ENCODE assay signal across 10 cellular contexts in the genomic region with DNA sequence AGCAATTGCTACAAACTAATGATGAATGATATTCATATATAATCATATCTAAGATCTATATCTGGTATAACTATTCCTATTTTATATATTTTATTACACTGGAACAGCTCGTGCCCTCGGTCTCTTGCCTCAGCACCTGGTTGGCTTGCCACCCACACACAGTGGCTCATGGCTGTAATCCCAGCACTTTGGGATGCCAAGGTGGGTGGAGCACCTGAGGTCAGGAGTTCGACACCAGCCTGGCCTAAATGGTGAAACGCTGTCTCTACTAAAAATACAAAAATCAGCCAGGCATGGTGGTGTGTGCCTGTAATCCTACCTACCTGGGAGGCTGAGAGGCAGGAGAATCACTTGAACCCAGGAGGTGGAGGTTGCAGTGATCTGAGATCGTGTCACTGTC. TPM values are rescaled to one million over a fixed set of nuclear protein-coding genes. Genes with fewer than 3 reads are reported as not detected.
DNase-seq lines count a peak whose midpoint lies in the region; ATAC-seq and TF ChIP-seq lines count a peak whose summit lies in the region.
"Not testable (repeated sequence)": the region's sequence is repeated elsewhere in the genome, so short reads cannot be mapped to it uniquely, and the experiment has no call there.
"Had no signal": no experiment of that assay in that cellular context is flagged by ENCODE, and none has a peak within 500 bp of the region (broad histone marks: within the 10 kb centered on the region; RNA-seq: fewer than 3 reads in every experiment).

No MANE protein-coding gene starts in this region.

- TF ChIP-seq EP300 in tibial nerve (IDR thresholded peaks at IDR 0.05), result not testable (repeated sequence)

- not testable (repeated sequence) for H3K36me3 Mint-ChIP-seq in CD4-positive, alpha-beta T cell (ENCODE audit: low read depth); memory B cell

- not testable (repeated sequence) for H3K4me3 ChIP-seq in LNCaP clone FGC (ENCODE audit: low read depth, low read length); adipocyte (ENCODE audit: low read length); fibroblast of lung (replicated peaks in 1 of 4; ENCODE audit: control extremely low read depth in 1 of 4, insufficient read depth in 1 of 4, low read depth in 3 of 4, low read length in 4 of 4); tibial nerve
- peak overlapping the region; percentile 51 for H3K4me3 ChIP-seq in psoas muscle

- H3K27ac ChIP-seq in CD4-positive, alpha-beta T cell (ENCODE audit: low read depth, low read length); fibroblast of lung (ENCODE audit: insufficient read depth, low read length): not testable (repeated sequence)
- H3K27ac ChIP-seq in VCaP (peak overlapping the region; percentile 88), psoas muscle (peak overlapping the region; percentile 88), tibial nerve (peak overlapping the region in 3 of 4 donors; percentile 72 to 79 (median 74))

- not testable (repeated sequence) for DNase-seq in CD4-positive, alpha-beta T cell; adipocyte (ENCODE audit: low read depth); fibroblast of lung (ENCODE audit: low read depth in 2 of 2); memory B cell (ENCODE audit: low spot score in 2 of 2); psoas muscle; tibial nerve (ENCODE audit: low spot score in 2 of 2)
- DNase-seq in LNCaP clone FGC (ENCODE audit: low read depth), result peak; percentile 10

- CTCF ChIA-PET in CD4-positive, alpha-beta T cell (lab: Charles Lee), result interaction anchor here (1.3 kb wide), 1 partner anchor 134 kb away, joined by 4 read pairs; no protein-coding TSS in a partner anchor

- not testable (repeated sequence) for H3K4me2 ChIP-seq in fibroblast of lung (ENCODE audit: extremely low read depth, insufficient read depth, low read length)

- H3K27ac Mint-ChIP-seq in CD4-positive, alpha-beta T cell, result not testable (repeated sequence)
- peak overlapping the region; percentile 98 for H3K27ac Mint-ChIP-seq in memory B cell

- not testable (repeated sequence) for H3K27me3 Mint-ChIP-seq in CD4-positive, alpha-beta T cell; memory B cell

- POLR2A ChIA-PET in CD4-positive, alpha-beta T cell (lab: Charles Lee), result not testable (repeated sequence)

- TF ChIP-seq CTCF in CD4-positive, alpha-beta T cell (IDR thresholded peaks at IDR 0.05); LNCaP clone FGC (IDR thresholded peaks at IDR 0.05; ENCODE audit: control insufficient read depth, extremely low read depth, insufficient read depth); VCaP (conservative IDR thresholded peaks at IDR 0.05); fibroblast of lung (conservative IDR thresholded peaks at IDR 0.05 in 1 of 2, IDR thresholded peaks at IDR 0.05 in 1 of 2; ENCODE audit: low read depth in 1 of 2, low read length in 2 of 2); psoas muscle (IDR thresholded peaks at IDR 0.05); tibial nerve (IDR thresholded peaks at IDR 0.05): not testable (repeated sequence)

- not testable (repeated sequence) for TF ChIP-seq POLR2A in tibial nerve (IDR thresholded peaks at IDR 0.05)

- H3K27me3 ChIP-seq in CD4-positive, alpha-beta T cell (ENCODE audit: control insufficient read depth, insufficient read depth, low read length); adipocyte (replicated peaks; ENCODE audit: control insufficient read depth, insufficient read depth, low read length); fibroblast of lung (ENCODE audit: control insufficient read depth, insufficient read depth, low read length); psoas muscle (ENCODE audit: insufficient read depth in 3 of 3, low read length in 2 of 3); tibial nerve: not testable (repeated sequence)

- peak overlapping the region; percentile 65 for H3K4me3 Mint-ChIP-seq in CD4-positive, alpha-beta T cell
- peak overlapping the region; percentile 88 for H3K4me3 Mint-ChIP-seq in memory B cell

- H2AFZ ChIP-seq in fibroblast of lung (ENCODE audit: low read length), result peak overlapping the region; percentile 46

- H4K20me1 ChIP-seq in fibroblast of lung (ENCODE audit: control insufficient read depth, extremely low read depth, insufficient read depth, low read length), result not testable (repeated sequence)

- H3K4me1 Mint-ChIP-seq in CD4-positive, alpha-beta T cell (ENCODE audit: low read depth), result peaks cover 12% of the 10 kb centered on the region
- H3K4me1 Mint-ChIP-seq in memory B cell, result not testable (repeated sequence)

- WGBS in psoas muscle, 3 donors, result 49 to 60% (median 52%) methylated on average over 5 of the region's 5 CpGs
- WGBS in tibial nerve, 2 donors, result 84 to 88% methylated on average over 5 of the region's 5 CpGs

- H3K36me3 ChIP-seq in adipocyte (ENCODE audit: control insufficient read depth, insufficient read depth, low read length, severe bottlenecking); fibroblast of lung (ENCODE audit: control insufficient read depth, insufficient read depth, low read length); psoas muscle (ENCODE audit: insufficient read depth in 1 of 2, low read depth in 1 of 2); tibial nerve: not testable (repeated sequence)

- ATAC-seq in CD4-positive, alpha-beta T cell (ENCODE audit: poor library complexity); memory B cell (ENCODE audit: low read depth): not testable (repeated sequence)
- peak in 1 of 4 donors; percentile 20 for ATAC-seq in psoas muscle

- H3K9me3 ChIP-seq in CD4-positive, alpha-beta T cell (ENCODE audit: control insufficient read depth, low read length); adipocyte (ENCODE audit: control insufficient read depth, low read length); fibroblast of lung (ENCODE audit: control insufficient read depth, insufficient read depth, low read depth, low read length); psoas muscle; tibial nerve: not testable (repeated sequence)

- H3K4me1 ChIP-seq in adipocyte (ENCODE audit: control insufficient read depth, insufficient read depth, low read length); fibroblast of lung (ENCODE audit: control insufficient read depth, extremely low read depth, insufficient read depth, low read length): not testable (repeated sequence)
- H3K4me1 ChIP-seq in psoas muscle, result peaks cover 19% of the 10 kb centered on the region
- peaks cover 0 to 21% (median under 1%) of the 10 kb centered on the region in 4 donors for H3K4me1 ChIP-seq in tibial nerve

- peak overlapping the region; percentile 63 for H3K9ac ChIP-seq in adipocyte (ENCODE audit: low read length)
- H3K9ac ChIP-seq in fibroblast of lung (ENCODE audit: insufficient read depth, low read length), result not testable (repeated sequence)

- not testable (repeated sequence) for H3K9me3 Mint-ChIP-seq in CD4-positive, alpha-beta T cell; memory B cell

- not testable (repeated sequence) for H3K79me2 ChIP-seq in fibroblast of lung (ENCODE audit: control insufficient read depth, insufficient read depth, low read length)

- intact Hi-C loops in CD4-positive, alpha-beta T cell (cut with DNase I, micrococcal nuclease), result not testable (repeated sequence)
- intact Hi-C loops in psoas muscle (cut with DNase I), result loop anchor here in 1 of 2 donors (1.0 to 10.0 kb wide), 2 partner anchors 101 to 158 kb away; partner anchors contain the start of gene MRPL20

RNA-seq across cellular contexts. Expression of gene ATAD3A, which starts 6.2 kb away (rescaled TPM):
- total RNA-seq in CD4-positive, alpha-beta T cell, result 10 to 100 TPM; 17.0 to 19.5 TPM
- 14.4 and 18.0 TPM in 2 replicates for total RNA-seq in fibroblast of lung
- 12.5 and 19.8 TPM in 2 replicates for polyA plus RNA-seq in fibroblast of lung
- polyA plus RNA-seq in fibroblast of lung (2012), result 24.8 and 50.7 TPM in 2 replicates
- polyA minus RNA-seq in fibroblast of lung (ENCODE audit: low replicate concordance), result 11.7 and 12.7 TPM in 2 replicates
- 10 to 100 TPM; 20.6 to 33.5 (median 24.1) TPM for total RNA-seq in psoas muscle
- 10 to 100 TPM; 35.6 to 48.6 (median 41.4) TPM for polyA plus RNA-seq in psoas muscle
- total RNA-seq in tibial nerve, result 10 to 100 TPM; 19.6 to 47.4 (median 27.0) TPM

RNA-seq across cellular contexts. Expression of gene ATAD3B, which starts 34.2 kb away (rescaled TPM):
- 10 to 100 TPM; 44.3 to 49.1 TPM for total RNA-seq in CD4-positive, alpha-beta T cell
- 14.4 and 15.0 TPM in 2 replicates for total RNA-seq in fibroblast of lung
- polyA plus RNA-seq in fibroblast of lung, result 7.0 and 11.6 TPM in 2 replicates
- 12.4 and 26.3 TPM in 2 replicates for polyA plus RNA-seq in fibroblast of lung (2012)
- polyA minus RNA-seq in fibroblast of lung (ENCODE audit: low replicate concordance), result 8.9 and 13.0 TPM in 2 replicates
- 10 to 100 TPM in 1 of 4 donors, 1 to 10 TPM in 3; 4.6 to 11.8 (median 9.0) TPM for total RNA-seq in psoas muscle
- 10 to 100 TPM in 2 of 3 donors, 1 to 10 TPM in 1; 9.6 to 19.4 (median 12.3) TPM for polyA plus RNA-seq in psoas muscle
- total RNA-seq in tibial nerve, result 10 to 100 TPM; 18.4 to 48.9 (median 22.5) TPM

RNA-seq across cellular contexts. Expression of gene TMEM240, which starts 34.6 kb away (rescaled TPM):
- total RNA-seq in CD4-positive, alpha-beta T cell, result 1 to 10 TPM in 1 of 2 experiments, under 1 TPM in 1; 0.75 to 1.5 TPM
- total RNA-seq in fibroblast of lung (4.9 and 5.4 TPM in 2 replicates), psoas muscle (1 to 10 TPM in 3 of 4 donors, under 1 TPM in 1; 0.88 to 1.4 (median 1.2) TPM), tibial nerve (10 to 100 TPM in 1 of 4 donors, 1 to 10 TPM in 2, not detected in 1; 4.0 to 27.3 (median 5.1) TPM)
- polyA plus RNA-seq in fibroblast of lung (1.3 and 1.4 TPM in 2 replicates), psoas muscle (1 to 10 TPM in 1 of 3 donors, under 1 TPM in 2; 0.55 to 1.8 (median 0.98) TPM)
- 6.7 TPM in 2 replicates for polyA plus RNA-seq in fibroblast of lung (2012)
- 2.3 TPM in 1 of 2 replicates, not detected in the other for polyA minus RNA-seq in fibroblast of lung (ENCODE audit: low replicate concordance)

RNA-seq across cellular contexts. Expression of gene ATAD3C, which starts 56.3 kb away (rescaled TPM):
- under 1 TPM; 0.28 to 0.74 TPM for total RNA-seq in CD4-positive, alpha-beta T cell
- total RNA-seq in fibroblast of lung, result under 0.01 and 0.17 TPM in 2 replicates
- polyA plus RNA-seq in fibroblast of lung, result not detected in 2 replicates
- polyA plus RNA-seq in fibroblast of lung (2012), result 0.08 TPM in 1 of 2 replicates, not detected in the other
- polyA minus RNA-seq in fibroblast of lung (ENCODE audit: low replicate concordance), result not detected in 2 replicates
- under 1 TPM; 0.47 to 0.99 (median 0.61) TPM for total RNA-seq in psoas muscle
- polyA plus RNA-seq in psoas muscle, result under 1 TPM; 0.12 to 0.61 (median 0.13) TPM
- 1 to 10 TPM in 3 of 4 donors, under 1 TPM in 1; 0.42 to 9.9 (median 3.2) TPM for total RNA-seq in tibial nerve
- total RNA-seq: cerebellum, LHCN-M2 had no signal
